ENCODE assay signal across 1 cellular context in genomic region chr21:36065497-36066036, GRCh38.
TF ChIP-seq lines count a peak whose summit lies in the region.

No MANE protein-coding gene starts in this region.

TF ChIP-seq in HepG2, 621 proteins besides CTCF, POLR2A, EP300 and RAD21 (continued from another document and continues in another):
- TF ChIP-seq ZFP91 (CRISPR knock-in tag; IDR thresholded peaks at IDR 0.05; ENCODE audit: borderline replicate concordance) = peak; percentile 43; the same call in 1 of the 2 replicates
- no peak for TF ChIP-seq CAMTA2 (CRISPR knock-in tag; IDR thresholded peaks at IDR 0.05; ENCODE audit: borderline replicate concordance)
- peak; percentile 50; the same call in 1 of the 2 replicates for TF ChIP-seq NFIC (IDR thresholded peaks at IDR 0.05; ENCODE audit: low read length)
- TF ChIP-seq MAFF (IDR thresholded peaks at IDR 0.05; ENCODE audit: low read depth, low read length) = 0 out of 2 replicates have a peak, but pooled peaks have one; percentile 18
- no peak for TF ChIP-seq SP1 (IDR thresholded peaks at IDR 0.05)
- TF ChIP-seq SP1 (CRISPR knock-in tag; IDR thresholded peaks at IDR 0.05) = no peak
- no peak for TF ChIP-seq ISX (CRISPR knock-in tag; conservative IDR thresholded peaks at IDR 0.05)
- no peak for TF ChIP-seq ZNF616 (CRISPR knock-in tag; IDR thresholded peaks at IDR 0.05; ENCODE audit: low read depth)
- no peak for TF ChIP-seq ZBTB1 (CRISPR knock-in tag; IDR thresholded peaks at IDR 0.05; ENCODE audit: borderline replicate concordance)
- TF ChIP-seq, protein P1, sequence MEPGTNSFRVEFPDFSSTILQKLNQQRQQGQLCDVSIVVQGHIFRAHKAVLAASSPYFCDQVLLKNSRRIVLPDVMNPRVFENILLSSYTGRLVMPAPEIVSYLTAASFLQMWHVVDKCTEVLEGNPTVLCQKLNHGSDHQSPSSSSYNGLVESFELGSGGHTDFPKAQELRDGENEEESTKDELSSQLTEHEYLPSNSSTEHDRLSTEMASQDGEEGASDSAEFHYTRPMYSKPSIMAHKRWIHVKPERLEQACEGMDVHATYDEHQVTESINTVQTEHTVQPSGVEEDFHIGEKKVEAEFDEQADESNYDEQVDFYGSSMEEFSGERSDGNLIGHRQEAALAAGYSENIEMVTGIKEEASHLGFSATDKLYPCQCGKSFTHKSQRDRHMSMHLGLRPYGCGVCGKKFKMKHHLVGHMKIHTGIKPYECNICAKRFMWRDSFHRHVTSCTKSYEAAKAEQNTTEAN (CRISPR knock-in tag; conservative IDR thresholded peaks at IDR 0.05) = no peak
- no peak for TF ChIP-seq RXRA (CRISPR knock-in tag; IDR thresholded peaks at IDR 0.05)
- TF ChIP-seq MED1 (CRISPR knock-in tag; IDR thresholded peaks at IDR 0.05) = 0 out of 2 replicates have a peak, but pooled peaks have one; percentile 14
- peak; percentile 44; the same call in 1 of the 2 replicates for TF ChIP-seq ZNF264 (CRISPR knock-in tag; IDR thresholded peaks at IDR 0.05)
- TF ChIP-seq MNT (IDR thresholded peaks at IDR 0.05) = no peak
- TF ChIP-seq TFAP4 (IDR thresholded peaks at IDR 0.05; ENCODE audit: borderline replicate concordance, low read depth) = 0 out of 2 replicates have a peak, but pooled peaks have one; percentile 13
- TF ChIP-seq CEBPG (CRISPR knock-in tag; IDR thresholded peaks at IDR 0.05) = peak; percentile 12; the same call in 1 of the 2 replicates
- TF ChIP-seq ZNF547 (CRISPR knock-in tag; IDR thresholded peaks at IDR 0.05) = no peak
- TF ChIP-seq, protein P2, sequence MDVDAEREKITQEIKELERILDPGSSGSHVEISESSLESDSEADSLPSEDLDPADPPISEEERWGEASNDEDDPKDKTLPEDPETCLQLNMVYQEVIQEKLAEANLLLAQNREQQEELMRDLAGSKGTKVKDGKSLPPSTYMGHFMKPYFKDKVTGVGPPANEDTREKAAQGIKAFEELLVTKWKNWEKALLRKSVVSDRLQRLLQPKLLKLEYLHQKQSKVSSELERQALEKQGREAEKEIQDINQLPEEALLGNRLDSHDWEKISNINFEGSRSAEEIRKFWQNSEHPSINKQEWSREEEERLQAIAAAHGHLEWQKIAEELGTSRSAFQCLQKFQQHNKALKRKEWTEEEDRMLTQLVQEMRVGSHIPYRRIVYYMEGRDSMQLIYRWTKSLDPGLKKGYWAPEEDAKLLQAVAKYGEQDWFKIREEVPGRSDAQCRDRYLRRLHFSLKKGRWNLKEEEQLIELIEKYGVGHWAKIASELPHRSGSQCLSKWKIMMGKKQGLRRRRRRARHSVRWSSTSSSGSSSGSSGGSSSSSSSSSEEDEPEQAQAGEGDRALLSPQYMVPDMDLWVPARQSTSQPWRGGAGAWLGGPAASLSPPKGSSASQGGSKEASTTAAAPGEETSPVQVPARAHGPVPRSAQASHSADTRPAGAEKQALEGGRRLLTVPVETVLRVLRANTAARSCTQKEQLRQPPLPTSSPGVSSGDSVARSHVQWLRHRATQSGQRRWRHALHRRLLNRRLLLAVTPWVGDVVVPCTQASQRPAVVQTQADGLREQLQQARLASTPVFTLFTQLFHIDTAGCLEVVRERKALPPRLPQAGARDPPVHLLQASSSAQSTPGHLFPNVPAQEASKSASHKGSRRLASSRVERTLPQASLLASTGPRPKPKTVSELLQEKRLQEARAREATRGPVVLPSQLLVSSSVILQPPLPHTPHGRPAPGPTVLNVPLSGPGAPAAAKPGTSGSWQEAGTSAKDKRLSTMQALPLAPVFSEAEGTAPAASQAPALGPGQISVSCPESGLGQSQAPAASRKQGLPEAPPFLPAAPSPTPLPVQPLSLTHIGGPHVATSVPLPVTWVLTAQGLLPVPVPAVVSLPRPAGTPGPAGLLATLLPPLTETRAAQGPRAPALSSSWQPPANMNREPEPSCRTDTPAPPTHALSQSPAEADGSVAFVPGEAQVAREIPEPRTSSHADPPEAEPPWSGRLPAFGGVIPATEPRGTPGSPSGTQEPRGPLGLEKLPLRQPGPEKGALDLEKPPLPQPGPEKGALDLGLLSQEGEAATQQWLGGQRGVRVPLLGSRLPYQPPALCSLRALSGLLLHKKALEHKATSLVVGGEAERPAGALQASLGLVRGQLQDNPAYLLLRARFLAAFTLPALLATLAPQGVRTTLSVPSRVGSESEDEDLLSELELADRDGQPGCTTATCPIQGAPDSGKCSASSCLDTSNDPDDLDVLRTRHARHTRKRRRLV (CRISPR knock-in tag; IDR thresholded peaks at IDR 0.05) = no peak
- TF ChIP-seq ZMYM2 (CRISPR knock-in tag; IDR thresholded peaks at IDR 0.05) = peak; percentile 78
- no peak for TF ChIP-seq ZNF660 (CRISPR knock-in tag; IDR thresholded peaks at IDR 0.05; ENCODE audit: borderline replicate concordance, low read depth)
- no peak for TF ChIP-seq TBX2 (CRISPR knock-in tag; IDR thresholded peaks at IDR 0.05; ENCODE audit: borderline replicate concordance)
- TF ChIP-seq CBFB (CRISPR knock-in tag; IDR thresholded peaks at IDR 0.05) = no peak
- no peak for TF ChIP-seq AGO2 (optimal IDR thresholded peaks at IDR 0.05; ENCODE audit: low read depth, low read length)
- no peak for TF ChIP-seq SP4 (CRISPR knock-in tag; IDR thresholded peaks at IDR 0.05)
- TF ChIP-seq ZNF550 (CRISPR knock-in tag; IDR thresholded peaks at IDR 0.05; ENCODE audit: borderline replicate concordance) = no peak
- TF ChIP-seq NR2F6 (IDR thresholded peaks at IDR 0.05) = no peak
- TF ChIP-seq NR2F6 (CRISPR knock-in tag; IDR thresholded peaks at IDR 0.05) = 0 out of 2 replicates have a peak, but pooled peaks have one; percentile 9
- TF ChIP-seq ZIK1 (CRISPR knock-in tag; IDR thresholded peaks at IDR 0.05; ENCODE audit: borderline replicate concordance, low read depth) = no peak
- no peak for TF ChIP-seq ZNF251 (CRISPR knock-in tag; IDR thresholded peaks at IDR 0.05)
- TF ChIP-seq, protein P3, sequence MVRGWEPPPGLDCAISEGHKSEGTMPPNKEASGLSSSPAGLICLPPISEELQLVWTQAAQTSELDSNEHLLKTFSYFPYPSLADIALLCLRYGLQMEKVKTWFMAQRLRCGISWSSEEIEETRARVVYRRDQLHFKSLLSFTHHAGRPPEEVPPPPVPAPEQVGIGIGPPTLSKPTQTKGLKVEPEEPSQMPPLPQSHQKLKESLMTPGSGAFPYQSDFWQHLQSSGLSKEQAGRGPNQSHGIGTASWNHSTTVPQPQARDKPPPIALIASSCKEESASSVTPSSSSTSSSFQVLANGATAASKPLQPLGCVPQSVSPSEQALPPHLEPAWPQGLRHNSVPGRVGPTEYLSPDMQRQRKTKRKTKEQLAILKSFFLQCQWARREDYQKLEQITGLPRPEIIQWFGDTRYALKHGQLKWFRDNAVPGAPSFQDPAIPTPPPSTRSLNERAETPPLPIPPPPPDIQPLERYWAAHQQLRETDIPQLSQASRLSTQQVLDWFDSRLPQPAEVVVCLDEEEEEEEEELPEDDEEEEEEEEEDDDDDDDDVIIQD (CRISPR knock-in tag; IDR thresholded peaks at IDR 0.05; ENCODE audit: low read depth) = peak; percentile 50; the same call in 1 of the 2 replicates
- no peak for TF ChIP-seq RBFOX2 (IDR thresholded peaks at IDR 0.05; ENCODE audit: low read depth, low read length)
- TF ChIP-seq SSRP1 (CRISPR knock-in tag; IDR thresholded peaks at IDR 0.05) = no peak
- TF ChIP-seq ZNF292 (CRISPR knock-in tag; IDR thresholded peaks at IDR 0.05; ENCODE audit: borderline replicate concordance, low read depth) = 0 out of 2 replicates have a peak, but pooled peaks have one; percentile 6
- no peak for TF ChIP-seq ZFAT (CRISPR knock-in tag; conservative IDR thresholded peaks at IDR 0.05)
- peak; percentile 31; the same call in 1 of the 2 replicates for TF ChIP-seq MIXL1 (CRISPR knock-in tag; IDR thresholded peaks at IDR 0.05)
- TF ChIP-seq ZBTB20 (CRISPR knock-in tag; IDR thresholded peaks at IDR 0.05; ENCODE audit: borderline replicate concordance, low read depth) = no peak
- no peak for TF ChIP-seq ATF2 (CRISPR knock-in tag; IDR thresholded peaks at IDR 0.05)
- TF ChIP-seq CBX5 (CRISPR knock-in tag; IDR thresholded peaks at IDR 0.05; ENCODE audit: borderline replicate concordance) = no peak
- TF ChIP-seq PHF20 (CRISPR knock-in tag; IDR thresholded peaks at IDR 0.05) = no peak
- TF ChIP-seq ZNF589 (CRISPR knock-in tag; conservative IDR thresholded peaks at IDR 0.05) = no peak
- no peak for TF ChIP-seq ATF1 (CRISPR knock-in tag; IDR thresholded peaks at IDR 0.05)
- 0 out of 2 replicates have a peak, but pooled peaks have one; percentile 29 for TF ChIP-seq BCL6 (CRISPR knock-in tag; IDR thresholded peaks at IDR 0.05)
- TF ChIP-seq ZNF510 (CRISPR knock-in tag; IDR thresholded peaks at IDR 0.05; ENCODE audit: low read depth) = no peak
- TF ChIP-seq ATF6 (CRISPR knock-in tag; conservative IDR thresholded peaks at IDR 0.05) = no peak
- TF ChIP-seq ZNF678 (CRISPR knock-in tag; IDR thresholded peaks at IDR 0.05) = no peak
- TF ChIP-seq KLF12 (CRISPR knock-in tag; IDR thresholded peaks at IDR 0.05; ENCODE audit: borderline replicate concordance) = no peak
- TF ChIP-seq DMTF1 (CRISPR knock-in tag; IDR thresholded peaks at IDR 0.05) = no peak
- TF ChIP-seq ZBTB7B (CRISPR knock-in tag; IDR thresholded peaks at IDR 0.05) = no peak
- no peak; the same call in 1 of the 2 replicates for TF ChIP-seq YEATS2 (CRISPR knock-in tag; IDR thresholded peaks at IDR 0.05; ENCODE audit: borderline replicate concordance)
- TF ChIP-seq ZNF317 (CRISPR knock-in tag; IDR thresholded peaks at IDR 0.05) = peak; percentile 61; the same call in 1 of the 2 replicates
- no peak for TF ChIP-seq ZMYM3 (CRISPR knock-in tag; IDR thresholded peaks at IDR 0.05)
- TF ChIP-seq SAFB2 (CRISPR knock-in tag; IDR thresholded peaks at IDR 0.05; ENCODE audit: borderline replicate concordance, low read depth) = no peak
- peak; percentile 61; the same call in 1 of the 2 replicates for TF ChIP-seq RCOR2 (CRISPR knock-in tag; IDR thresholded peaks at IDR 0.05)
